In genomic region chr12:2064078-2064507, GRCh38 we compare ENCODE assay signal across 9 cellular contexts. TPM values are rescaled to one million over a fixed set of nuclear protein-coding genes. Genes with fewer than 3 reads are reported as not detected.
A peak's percentile ranks its signal among the peaks of the same experiment; 100 is the strongest.
DNase-seq lines count a peak whose midpoint lies in the region; ATAC-seq and TF ChIP-seq lines count a peak whose summit lies in the region.
"Had no signal": no experiment of that assay in that cellular context is flagged by ENCODE, and none has a peak within 500 bp of the region (broad histone marks: within the 10 kb centered on the region; RNA-seq: fewer than 3 reads in every experiment).

No MANE protein-coding gene starts in this region.

- POLR2A ChIA-PET in PC-9 (lab: Charles Lee; ENCODE audit: unreplicated experiment) = no interaction called here

- H3K9me2 ChIP-seq in PC-9 (ENCODE audit: insufficient read depth) = no peaks in the 10 kb centered on the region

- TF ChIP-seq EP300 in sigmoid colon (IDR thresholded peaks at IDR 0.05) = no peak

- H3K4me3 ChIP-seq in GM12865 (ENCODE audit: low read depth, low read length) (no peak overlapping the region), choroid plexus epithelial cell (ENCODE audit: low read depth, low read length) (peak overlapping the region; percentile 19), sigmoid colon (peak overlapping the region in 2 of 4 donors; percentile 1 to 15), PC-9 (no peak overlapping the region)

- H3K4me1 ChIP-seq in sigmoid colon = peaks cover 0 to 92% (median 80%) of the 10 kb centered on the region in 4 donors
- no peaks in the 10 kb centered on the region for H3K4me1 ChIP-seq in PC-9 (replicated peaks; ENCODE audit: insufficient read depth)

- H3K79me2 ChIP-seq in PC-9 (ENCODE audit: low read depth) = no peaks in the 10 kb centered on the region

- no peaks in the 10 kb centered on the region for H3K9me3 ChIP-seq in sigmoid colon
- no peaks in the 10 kb centered on the region; the same call in 1 of the 2 replicates for H3K9me3 ChIP-seq in PC-9 (ENCODE audit: insufficient read depth, low read depth)

- no peak for ATAC-seq in HG03135 (IDR thresholded peaks at IDR 0.05; ENCODE audit: unreplicated experiment)

- BruUV-seq in PC-9 (replicated peaks; lab: Mats Ljungman, UMichigan) = no TSS peak

- TF ChIP-seq POLR2A in sigmoid colon (IDR thresholded peaks at IDR 0.05) = no peak

- no peaks in the 10 kb centered on the region for H3F3A ChIP-seq in PC-9 (ENCODE audit: insufficient read depth, low read depth)

- intact Hi-C loops in sigmoid colon (cut with DNase I) = no loop called here
- intact Hi-C loops in posterior cingulate gyrus (cut with DNase I) = no loop called here
- intact Hi-C loops in PC-9 (cut with micrococcal nuclease; ENCODE audit: unreplicated experiment) = no loop called here

- H3K4me2 ChIP-seq in PC-9 = no peak overlapping the region

- H2AFZ ChIP-seq in PC-9 = no peak overlapping the region

- DNase-seq in GM12865 (ENCODE audit: low read depth) (peak; percentile 62), NCI-H69 (lab: John Stamatoyannopoulos, UW) (peak; percentile 32), choroid plexus epithelial cell (ENCODE audit: low read depth) (peak; percentile 84), sigmoid colon (no peak), posterior cingulate gyrus (no peak), C1 segment of cervical spinal cord (lab: John Stamatoyannopoulos, UW) (no peak), PC-9 (no peak)
- DNase-seq: caudate nucleus had no signal

- TF ChIP-seq CTCF in GM12865 (IDR thresholded peaks at IDR 0.05; ENCODE audit: insufficient read depth, low read depth, low read length, missing control alignments) (no peak), choroid plexus epithelial cell (conservative IDR thresholded peaks at IDR 0.05; ENCODE audit: low read depth, low read length) (no peak), sigmoid colon (IDR thresholded peaks at IDR 0.05) (no peak), PC-9 (conservative IDR thresholded peaks at IDR 0.05) (no peak)

- 22 to 28% methylated on average over 5 of the region's 5 CpGs for WGBS in sigmoid colon, 2 donors

- peak overlapping the region; percentile 72 to 98 (median 85) for H3K27ac ChIP-seq in sigmoid colon
- H3K27ac ChIP-seq in PC-9 = no peak overlapping the region

- no peaks in the 10 kb centered on the region for H3K27me3 ChIP-seq in sigmoid colon
- H3K27me3 ChIP-seq in PC-9 (ENCODE audit: insufficient read depth, low read depth) = peaks cover 99% of the 10 kb centered on the region

- CTCF ChIA-PET in PC-9 (lab: Charles Lee) = no interaction called here

- no peaks in the 10 kb centered on the region for H4K20me1 ChIP-seq in PC-9 (ENCODE audit: insufficient read depth)

- H3K36me3 ChIP-seq in sigmoid colon (no peaks in the 10 kb centered on the region), PC-9 (ENCODE audit: low read depth) (no peaks in the 10 kb centered on the region)

RNA-seq across cellular contexts. Expression of gene CACNA1C, which starts 11.3 kb away (rescaled TPM):
- total RNA-seq in sigmoid colon = 100 to 1,000 TPM in 2 of 4 donors, 10 to 100 TPM in 2; 62.0 to 213 (median 119) TPM
- 1 to 10 TPM in 1 of 3 donors, under 1 TPM in 2; 0.46 to 7.6 (median 0.60) TPM for polyA plus RNA-seq in sigmoid colon
- total RNA-seq in PC-9 (2021) = not detected in 2 replicates

RNA-seq across cellular contexts. Expression of gene DCP1B, which starts 59.8 kb away (rescaled TPM):
- total RNA-seq in sigmoid colon (10 to 100 TPM; 24.8 to 47.7 (median 35.5) TPM), PC-9 (2021) (6.2 and 6.8 TPM in 2 replicates)
- polyA plus RNA-seq in sigmoid colon = 1 to 10 TPM; 5.5 to 8.5 (median 7.2) TPM

Comparison
In these comparisons a context has a peak if more than half of its experiments do, and no peak if none do; other contexts are left out.
1. DNase-seq: peak in GM12865 (single experiment), NCI-H69 (single experiment) and choroid plexus epithelial cell (single experiment); none in sigmoid colon (single experiment), posterior cingulate gyrus (0 of 10), C1 segment of cervical spinal cord (0 of 14) and PC-9 (0 of 2).
2. RNA of gene CACNA1C, which starts 11.3 kb away (total RNA-seq): 62.0 to 213 TPM in sigmoid colon; not detected in PC-9; every median in the first group is over 10 times any median in the second.